In the genomic region with DNA sequence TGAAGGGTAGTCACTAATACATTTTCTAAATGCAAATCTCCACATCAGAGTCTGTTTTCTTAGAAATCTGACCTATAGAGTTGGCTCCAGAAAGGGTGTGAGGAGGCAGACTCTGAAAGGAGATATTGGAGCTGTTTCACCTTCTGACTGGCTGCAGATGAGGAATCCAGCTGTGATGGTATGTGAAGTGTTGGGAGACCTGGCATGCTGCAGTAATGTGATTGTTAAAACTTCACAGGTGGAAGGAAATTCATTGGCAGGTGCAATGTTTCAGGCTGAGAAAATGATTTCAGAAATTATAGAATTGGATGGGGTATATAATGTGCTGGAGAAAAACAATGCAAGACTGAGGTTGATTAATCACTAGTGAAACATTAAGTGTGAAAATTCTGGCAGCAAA, we compare ENCODE assay signal across 17 cellular contexts.
DNase-seq lines count a peak whose midpoint lies in the region; ATAC-seq, FAIRE-seq and TF ChIP-seq lines count a peak whose summit lies in the region.
"Had no signal": no experiment of that assay in that cellular context is flagged by ENCODE, and none has a peak within 500 bp of the region (broad histone marks: within the 10 kb centered on the region; RNA-seq: fewer than 3 reads in every experiment).

No MANE protein-coding gene starts in this region.

- intact Hi-C loops in posterior cingulate gyrus (cut with DNase I) = no loop called here
- intact Hi-C loops in posterior vena cava (cut with DNase I) = no loop called here

- no peak for DNase-seq in H1 (ENCODE audit: low read depth in 1 of 2, low spot score in 2 of 2)
- peak; percentile 53 for DNase-seq in iPS-NIHi11 (ENCODE audit: low spot score)
- peak; percentile 3 for DNase-seq in neuronal stem cell (ENCODE audit: low spot score)
- no peak for DNase-seq in omental fat pad (ENCODE audit: low spot score)
- no peak for DNase-seq in posterior cingulate gyrus
- no peak for DNase-seq in posterior vena cava (ENCODE audit: low spot score)
- DNase-seq: BE2C; CD4-positive, alpha-beta memory T cell; DMS153; DMS79 treated with DMSO at 0.1 percent for 48 hours; EL had no signal

- H3K9ac ChIP-seq in H1 (replicated peaks in 1 of 4; ENCODE audit: extremely low read depth in 1 of 4, low read depth in 3 of 4, low read length in 3 of 4) (no peak overlapping the region), neuronal stem cell (ENCODE audit: low read depth, low read length, poor library complexity) (no peak overlapping the region)

- no peaks in the 10 kb centered on the region for H4K20me1 ChIP-seq in H1 (replicated peaks in 1 of 2; ENCODE audit: control insufficient read depth in 1 of 2, insufficient read depth in 2 of 2, low read length in 2 of 2)

- POLR2A ChIA-PET in H1 (lab: Charles Lee; ENCODE audit: partially characterized antibody) = no interaction called here

- H2BK5ac ChIP-seq in H1 (ENCODE audit: low read depth, low read length) (no peak overlapping the region), neuronal stem cell (ENCODE audit: low read length) (no peak overlapping the region)

- no peak overlapping the region for H2AK5ac ChIP-seq in H1 (ENCODE audit: low read depth, low read length)
- H2AK5ac ChIP-seq in neuronal stem cell (ENCODE audit: low read depth, low read length) = no peak overlapping the region

- H3K9me3 ChIP-seq in H1 (ENCODE audit: insufficient read depth in 2 of 2, low read depth in 1 of 2, low read length in 1 of 2) = no peaks in the 10 kb centered on the region; a peak in 1 of 4 replicates
- H3K9me3 ChIP-seq in neuronal stem cell (replicated peaks in 1 of 2; ENCODE audit: control insufficient read depth in 2 of 2, insufficient read depth in 1 of 2, low read depth in 1 of 2, low read length in 2 of 2) = no peaks in the 10 kb centered on the region
- H3K9me3 ChIP-seq: A549, BE2C had no signal

- H3K27ac ChIP-seq in H1 (ENCODE audit: low read depth, low read length) (no peak overlapping the region), neuronal stem cell (replicated peaks; ENCODE audit: low read length) (no peak overlapping the region)
- H3K27ac ChIP-seq: A549, C4-2B had no signal

- no peaks in the 10 kb centered on the region for H3K79me2 ChIP-seq in H1 (ENCODE audit: control insufficient read depth in 1 of 2, insufficient read depth in 2 of 2, low read length in 2 of 2)

- no peak overlapping the region for H2BK120ac ChIP-seq in H1 (replicated peaks; ENCODE audit: low read depth, low read length)
- H2BK120ac ChIP-seq in neuronal stem cell (ENCODE audit: low read depth, low read length) = no peak overlapping the region

- H4K8ac ChIP-seq in H1 (ENCODE audit: extremely low read depth, insufficient read depth, low read length) = no peak overlapping the region
- no peak overlapping the region for H4K8ac ChIP-seq in neuronal stem cell (ENCODE audit: low read depth, low read length)

- CTCF ChIA-PET in H1 (lab: Charles Lee; ENCODE audit: partially characterized antibody) = no interaction called here

- no peaks in the 10 kb centered on the region for H3K23me2 ChIP-seq in H1 (ENCODE audit: low read depth, low read length)

- H4K91ac ChIP-seq in H1 (replicated peaks; ENCODE audit: insufficient read length, low read length) (no peak overlapping the region), neuronal stem cell (ENCODE audit: low read depth, low read length, poor library complexity) (no peak overlapping the region)

- H3K14ac ChIP-seq in H1 (ENCODE audit: insufficient read length) = no peak overlapping the region
- H3K14ac ChIP-seq in neuronal stem cell (ENCODE audit: low read length) = no peak overlapping the region

- ATAC-seq in omental fat pad (ENCODE audit: low FRiP score) = no peak
- ATAC-seq: A549, HCT116 had no signal

- H3K4me1 ChIP-seq in H1 (replicated peaks in 1 of 4; ENCODE audit: control insufficient read depth in 3 of 4, insufficient read depth in 4 of 4, low read length in 3 of 4) (peaks cover 0 to 3% (median 1%) of the 10 kb centered on the region in 4 experiments; a peak in 2 of 7 replicates), neuronal stem cell (ENCODE audit: control insufficient read depth in 2 of 2, insufficient read depth in 1 of 2, low read depth in 1 of 2, low read length in 2 of 2) (no peaks in the 10 kb centered on the region)
- H3K4me1 ChIP-seq: A549, BE2C had no signal

- no peak for TF ChIP-seq POLR2A in H1 (IDR thresholded peaks at IDR 0.05; ENCODE audit: control extremely low read depth in 1 of 2, low read depth in 2 of 2, low read length in 2 of 2)

- H3K4me2 ChIP-seq in H1 (ENCODE audit: insufficient read depth in 1 of 2, low read depth in 2 of 2, low read length in 2 of 2) = no peak overlapping the region
- H3K4me2 ChIP-seq in neuronal stem cell (ENCODE audit: insufficient read depth, low read length, poor library complexity, severe bottlenecking) = no peak overlapping the region
- H3K4me2 ChIP-seq: A549 had no signal

- FAIRE-seq in H1 (lab: Jason Lieb, UNC) = peak; percentile 55
- FAIRE-seq: A549, G401.6, GM12891 had no signal

- TF ChIP-seq EP300 in Ishikawa (IDR thresholded peaks at IDR 0.05; ENCODE audit: borderline replicate concordance) (peak; percentile 97), H1 (IDR thresholded peaks at IDR 0.05; ENCODE audit: borderline replicate concordance in 1 of 2, low read depth in 2 of 2, low read length in 2 of 2) (no peak)

- H4K5ac ChIP-seq in H1 (ENCODE audit: insufficient read length, low read depth, low read length) = no peak overlapping the region

- H3K27me3 ChIP-seq in H1 (replicated peaks in 1 of 4; ENCODE audit: control insufficient read depth in 3 of 4, extremely low read depth in 1 of 4, insufficient read depth in 3 of 4, low read length in 3 of 4) (no peaks in the 10 kb centered on the region), neuronal stem cell (ENCODE audit: control insufficient read depth in 3 of 3, insufficient read depth in 3 of 3, low read depth in 1 of 3, low read length in 3 of 3) (no peaks in the 10 kb centered on the region)
- H3K27me3 ChIP-seq: BE2C had no signal

- H3K36me3 ChIP-seq in H1 (ENCODE audit: control insufficient read depth in 2 of 4, insufficient read depth in 4 of 4, low read length in 3 of 4) (no peaks in the 10 kb centered on the region), neuronal stem cell (replicated peaks in 1 of 2; ENCODE audit: control insufficient read depth in 2 of 2, insufficient read depth in 2 of 2, low read length in 2 of 2) (no peaks in the 10 kb centered on the region)
- H3K36me3 ChIP-seq: BE2C had no signal

- peak; percentile 25; the same call in 1 of the 2 replicates for TF ChIP-seq RAD21 in Ishikawa (IDR thresholded peaks at IDR 0.05; ENCODE audit: low read depth)
- TF ChIP-seq RAD21 in H1 (IDR thresholded peaks at IDR 0.05 in 1 of 2, conservative IDR thresholded peaks at IDR 0.05 in 1 of 2; ENCODE audit: low read depth in 2 of 2, low read length in 2 of 2) = 0 out of 4 replicates have a peak, but pooled peaks of 1 of the 2 experiments have one; percentile 3

- H3K23ac ChIP-seq in H1 (ENCODE audit: insufficient read length) = no peak overlapping the region
- H3K23ac ChIP-seq in neuronal stem cell (ENCODE audit: low read depth, low read length, poor library complexity) = no peak overlapping the region

- no peak overlapping the region for H3K56ac ChIP-seq in H1 (replicated peaks; ENCODE audit: insufficient read length, low read depth, low read length)

- H2BK12ac ChIP-seq in H1 (ENCODE audit: low read depth, low read length) = no peak overlapping the region
- H2BK12ac ChIP-seq in neuronal stem cell (ENCODE audit: low read length) = no peak overlapping the region

- H3K79me1 ChIP-seq in H1 (ENCODE audit: low read depth, low read length) (no peaks in the 10 kb centered on the region), neuronal stem cell (ENCODE audit: low read depth, low read length) (no peaks in the 10 kb centered on the region)

- H3K4me3 ChIP-seq in H1 (ENCODE audit: extremely low read depth in 1 of 4, insufficient read depth in 2 of 4, low read depth in 3 of 4, low read length in 4 of 4) = no peak overlapping the region
- no peak overlapping the region for H3K4me3 ChIP-seq in neuronal stem cell (ENCODE audit: low read length in 2 of 2)
- H3K4me3 ChIP-seq: A549 had no signal

- no peak for TF ChIP-seq CTCF in H1 (IDR thresholded peaks at IDR 0.05; ENCODE audit: control extremely low read depth in 1 of 3, insufficient read depth in 1 of 3, low read depth in 1 of 3, low read length in 3 of 3)
- TF ChIP-seq CTCF in omental fat pad (IDR thresholded peaks at IDR 0.05) = no peak

- H3K4ac ChIP-seq in H1 (replicated peaks; ENCODE audit: insufficient read length, low read depth, low read length) (no peak overlapping the region), neuronal stem cell (ENCODE audit: low read length) (no peak overlapping the region)

- H2AFZ ChIP-seq in H1 (ENCODE audit: low read length) (no peak overlapping the region), neuronal stem cell (ENCODE audit: low read length) (no peak overlapping the region)

- no peak overlapping the region for H3K18ac ChIP-seq in H1 (ENCODE audit: extremely low read depth, low read length)
- no peak overlapping the region for H3K18ac ChIP-seq in neuronal stem cell (ENCODE audit: low read length)

- no peak overlapping the region for H2BK15ac ChIP-seq in H1 (ENCODE audit: low read length)
- H2BK15ac ChIP-seq in neuronal stem cell (ENCODE audit: low read length) = no peak overlapping the region

- no peak overlapping the region for H2BK20ac ChIP-seq in H1 (ENCODE audit: low read length)

TF ChIP-seq in Ishikawa, 13 proteins besides CTCF, POLR2A, EP300 and RAD21 (continues in another document):
- TF ChIP-seq, protein P1, sequence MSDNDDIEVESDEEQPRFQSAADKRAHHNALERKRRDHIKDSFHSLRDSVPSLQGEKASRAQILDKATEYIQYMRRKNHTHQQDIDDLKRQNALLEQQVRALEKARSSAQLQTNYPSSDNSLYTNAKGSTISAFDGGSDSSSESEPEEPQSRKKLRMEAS (IDR thresholded peaks at IDR 0.05) = peak; percentile 77

TF ChIP-seq in H1, 55 proteins besides CTCF, POLR2A, EP300 and RAD21:
- TF ChIP-seq SP2 (IDR thresholded peaks at IDR 0.05; ENCODE audit: low read length) (no peak), TEAD4 (IDR thresholded peaks at IDR 0.05; ENCODE audit: low read depth, low read length) (peak; percentile 83)

Comparison
In these comparisons a context has a peak if more than half of its experiments do, and no peak if none do; other contexts are left out.
1. DNase-seq: peak in iPS-NIHi11 (single experiment) and neuronal stem cell (single experiment); none in H1 (0 of 2), omental fat pad (single experiment), posterior cingulate gyrus (0 of 10) and posterior vena cava (single experiment).